ENCODE assay signal across 13 cellular contexts in genomic region chr11:70913715-70914231, GRCh38.
A peak's percentile ranks its signal among the peaks of the same experiment; 100 is the strongest.
DNase-seq lines count a peak whose midpoint lies in the region; ATAC-seq, FAIRE-seq and TF ChIP-seq lines count a peak whose summit lies in the region.
"Had no signal": no experiment of that assay in that cellular context is flagged by ENCODE, and none has a peak within 500 bp of the region (broad histone marks: within the 10 kb centered on the region; RNA-seq: fewer than 3 reads in every experiment).

No MANE protein-coding gene starts in this region.

- H3K36me3 Mint-ChIP-seq in T-helper 17 cell (ENCODE audit: low read depth), result no peaks in the 10 kb centered on the region
- H3K36me3 Mint-ChIP-seq: mesothelial cell of epicardium had no signal

- BruUV-seq in GM12878 (replicated peaks; lab: Mats Ljungman, UMichigan) (no TSS peak), HepG2 (replicated peaks; lab: Mats Ljungman, UMichigan) (no TSS peak)

- H3K27me3 ChIP-seq in GM12878 (replicated peaks in 1 of 2; ENCODE audit: control insufficient read depth in 2 of 2, insufficient read depth in 2 of 2, low read length in 1 of 2) (no peaks in the 10 kb centered on the region; a peak in 1 of 4 replicates), mucosa of stomach (ENCODE audit: control insufficient read depth, insufficient read depth, low read length) (no peaks in the 10 kb centered on the region), HepG2 (ENCODE audit: control insufficient read depth in 1 of 2, insufficient read depth in 2 of 2, low read length in 2 of 2) (no peaks in the 10 kb centered on the region)
- H3K27me3 ChIP-seq: ascending aorta had no signal

- H4K20me1 ChIP-seq in GM12878 (ENCODE audit: control insufficient read depth, insufficient read depth), result no peaks in the 10 kb centered on the region
- peaks cover 15% of the 10 kb centered on the region; the same call in 1 of the 2 replicates for H4K20me1 ChIP-seq in HepG2 (ENCODE audit: insufficient read depth, low read length)

- TF ChIP-seq RAD21 in GM12878 (IDR thresholded peaks at IDR 0.05; ENCODE audit: insufficient read depth, low read depth, low read length), result no peak
- TF ChIP-seq RAD21 in HepG2 (CRISPR knock-in tag; IDR thresholded peaks at IDR 0.05), result no peak

- H2AFZ ChIP-seq in GM12878 (ENCODE audit: control insufficient read depth, low read depth, low read length) (no peak overlapping the region), HepG2 (ENCODE audit: low read length) (no peak overlapping the region)

- intact Hi-C loops in GM12878 (cut with micrococcal nuclease; ENCODE audit: unreplicated experiment) (loop anchor here (1.0 kb wide), 1 partner anchor 26 kb away; no protein-coding TSS in a partner anchor), HepG2 (cut with micrococcal nuclease; ENCODE audit: unreplicated experiment) (no loop called here)

- peak; percentile 98 for DNase-seq in DMS153 (lab: John Stamatoyannopoulos, UW)
- peak; percentile 97 for DNase-seq in NCI-H2029 treated with DMSO at 0.1 percent for 48 hours (lab: John Stamatoyannopoulos, UW)
- DNase-seq in GM12878 (ENCODE audit: low read depth, low spot score), result no peak
- DNase-seq in T-helper 17 cell, result no peak
- no peak for DNase-seq in T1000 (lab: John Stamatoyannopoulos, UW)
- no peak for DNase-seq in HepG2 (ENCODE audit: low spot score)
- DNase-seq: ACHN, KG1, Right ventricle myocardium superior had no signal

- SMC1A ChIA-PET in GM12878 (lab: Charles Lee; ENCODE audit: uncharacterized antibody, unreplicated experiment), result no interaction called here

- TF ChIP-seq CTCF in GM12878 (IDR thresholded peaks at IDR 0.05 in 2 of 3, conservative IDR thresholded peaks at IDR 0.05 in 1 of 3; ENCODE audit: control insufficient read depth in 2 of 3, extremely low read depth in 1 of 3, insufficient read depth in 1 of 3, low read depth in 3 of 3, low read length in 3 of 3), result no peak
- no peak for TF ChIP-seq CTCF in HepG2 (CRISPR knock-in tag; IDR thresholded peaks at IDR 0.05)

- TF ChIP-seq EP300 in GM12878 (IDR thresholded peaks at IDR 0.05; ENCODE audit: borderline replicate concordance in 1 of 2, control insufficient read depth in 1 of 2, low read depth in 2 of 2, low read length in 2 of 2) (no peak), HepG2 (IDR thresholded peaks at IDR 0.05; ENCODE audit: low read depth in 2 of 2, low read length in 2 of 2) (no peak), HepG2 (CRISPR knock-in tag; IDR thresholded peaks at IDR 0.05; ENCODE audit: borderline replicate concordance) (no peak)

- H3K9me3 ChIP-seq in GM12878 (replicated peaks; ENCODE audit: control insufficient read depth, insufficient read depth, low read length), result no peaks in the 10 kb centered on the region; the same call in 2 of the 3 replicates
- H3K9me3 ChIP-seq in mucosa of stomach (ENCODE audit: control insufficient read depth, low read length), result no peaks in the 10 kb centered on the region
- no peaks in the 10 kb centered on the region for H3K9me3 ChIP-seq in T-helper 17 cell (ENCODE audit: control insufficient read depth, low read length, poor library complexity, severe bottlenecking)
- H3K9me3 ChIP-seq in HepG2 (ENCODE audit: low read length), result no peaks in the 10 kb centered on the region

- RAD21 ChIA-PET in GM12878 (lab: Charles Lee; ENCODE audit: unreplicated experiment), result no interaction called here

- H3K27ac ChIP-seq in GM12878 (ENCODE audit: control insufficient read depth, insufficient read depth) (no peak overlapping the region), HepG2 (ENCODE audit: extremely low read length, insufficient read depth, low read length) (no peak overlapping the region)
- H3K27ac ChIP-seq: ascending aorta had no signal

- H3K9ac ChIP-seq in GM12878 (ENCODE audit: control insufficient read depth, insufficient read depth, low read length) (no peak overlapping the region), mucosa of stomach (ENCODE audit: low read length) (peak overlapping the region; percentile 44), HepG2 (ENCODE audit: insufficient read depth, low read depth, low read length) (no peak overlapping the region)

- POLR2A ChIA-PET in GM12878 (lab: Charles Lee) (no interaction called here), HepG2 (lab: Yijun Ruan, JAX) (no interaction called here)

- ATAC-seq in GM12878, result peak; percentile 45; the same call in 2 of the 3 replicates
- ATAC-seq in T-helper 17 cell, result no peak
- no peak for ATAC-seq in HG02973 (IDR thresholded peaks at IDR 0.05; ENCODE audit: unreplicated experiment)
- no peak for ATAC-seq in HepG2

- H3K4me2 ChIP-seq in GM12878 (ENCODE audit: control insufficient read depth, insufficient read depth) (no peak overlapping the region), HepG2 (ENCODE audit: low read depth, low read length) (no peak overlapping the region)

- in situ Hi-C loops in GM12878 (cut with MboI), result no loop called here
- in situ Hi-C loops in HepG2 (cut with HindIII; ENCODE audit: extremely low pct_ligation_motif_present, low pct_unique_long_range_greater_than_20kb), result no loop called here

- no peak overlapping the region for H3K27ac Mint-ChIP-seq in T-helper 17 cell
- H3K27ac Mint-ChIP-seq: mesothelial cell of epicardium had no signal

- H3K36me3 ChIP-seq in GM12878 (ENCODE audit: control insufficient read depth in 2 of 2, insufficient read depth in 2 of 2, low read length in 1 of 2) (no peaks in the 10 kb centered on the region), mucosa of stomach (ENCODE audit: control insufficient read depth, insufficient read depth, low read length) (no peaks in the 10 kb centered on the region), HepG2 (replicated peaks in 1 of 2; ENCODE audit: control insufficient read depth in 1 of 2, insufficient read depth in 2 of 2, low read length in 2 of 2) (peaks cover 7 to 16% of the 10 kb centered on the region in 2 experiments)
- H3K36me3 ChIP-seq: ascending aorta had no signal

- FAIRE-seq in GM12878 (lab: Jason Lieb, UNC) (no peak), HepG2 (lab: Jason Lieb, UNC) (no peak)

- no peak overlapping the region for H3K4me3 ChIP-seq in GM12878
- no peak overlapping the region for H3K4me3 ChIP-seq in mucosa of stomach (ENCODE audit: low read length)
- H3K4me3 ChIP-seq in HepG2 (replicated peaks in 1 of 3; ENCODE audit: insufficient read depth in 1 of 3, low read depth in 2 of 3, low read length in 3 of 3), result no peak overlapping the region
- H3K4me3 ChIP-seq: ascending aorta had no signal

- 24% methylated on average over 13 of the region's 13 CpGs for WGBS in GM12878 (ENCODE audit: insufficient coverage, insufficient replicate concordance, low lambda C conversion rate, missing lambda C conversion rate)
- 99% methylated on average over 12 of the region's 13 CpGs for WGBS in HepG2 (ENCODE audit: low lambda C conversion rate)

- no peaks in the 10 kb centered on the region for H3K4me1 Mint-ChIP-seq in T-helper 17 cell
- H3K4me1 Mint-ChIP-seq: mesothelial cell of epicardium had no signal

- H3K4me1 ChIP-seq in GM12878 (ENCODE audit: control insufficient read depth, insufficient read depth, low read length) (no peaks in the 10 kb centered on the region), mucosa of stomach (ENCODE audit: control insufficient read depth, insufficient read depth, low read length) (peaks cover 10% of the 10 kb centered on the region), HepG2 (ENCODE audit: insufficient read depth, low read length) (no peaks in the 10 kb centered on the region)
- H3K4me1 ChIP-seq: ascending aorta had no signal

- H3K79me2 ChIP-seq in GM12878 (ENCODE audit: control insufficient read depth, insufficient read depth, low read length) (no peaks in the 10 kb centered on the region), HepG2 (ENCODE audit: insufficient read depth, low read length) (no peaks in the 10 kb centered on the region)

- peaks cover 51% of the 10 kb centered on the region for H3K27me3 Mint-ChIP-seq in T-helper 17 cell

- no peak overlapping the region for H3K4me3 Mint-ChIP-seq in T-helper 17 cell
- H3K4me3 Mint-ChIP-seq: mesothelial cell of epicardium had no signal

- CTCF ChIA-PET in GM12878 (lab: Yijun Ruan, JAX) (no interaction called here), HepG2 (lab: Yijun Ruan, JAX; ENCODE audit: low intra/inter-chr PET ratio, low total read pairs) (no interaction called here)

- TF ChIP-seq POLR2A in GM12878 (IDR thresholded peaks at IDR 0.05; ENCODE audit: low read depth, low read length), result no peak
- no peak for TF ChIP-seq POLR2A in HepG2 (IDR thresholded peaks at IDR 0.05; ENCODE audit: insufficient read depth in 1 of 2, low read depth in 2 of 2, low read length in 2 of 2)

TF ChIP-seq in GM12878, 131 proteins besides CTCF, POLR2A, EP300 and RAD21 (continues in another document):
- TF ChIP-seq SREBF2 (IDR thresholded peaks at IDR 0.05; ENCODE audit: low read length) (no peak), SKIL (IDR thresholded peaks at IDR 0.05; ENCODE audit: low read depth, poor library complexity, severe bottlenecking) (no peak)

TF ChIP-seq in HepG2, 621 proteins besides CTCF, POLR2A, EP300 and RAD21:
- TF ChIP-seq KLF11 (CRISPR knock-in tag; IDR thresholded peaks at IDR 0.05) (no peak), IKZF5 (CRISPR knock-in tag; IDR thresholded peaks at IDR 0.05) (no peak), ZFY (CRISPR knock-in tag; IDR thresholded peaks at IDR 0.05) (no peak), ZSCAN29 (CRISPR knock-in tag; conservative IDR thresholded peaks at IDR 0.05) (no peak)

Comparison
In these comparisons a context has a peak if more than half of its experiments do, and no peak if none do; other contexts are left out.
1. DNase-seq: peak in DMS153 (single experiment) and NCI-H2029 treated with DMSO at 0.1 percent for 48 hours (single experiment); none in GM12878 (single experiment), T-helper 17 cell (0 of 3), T1000 (single experiment) and HepG2 (single experiment).